1 cellular context compared by ENCODE assay signal in the genomic region with DNA sequence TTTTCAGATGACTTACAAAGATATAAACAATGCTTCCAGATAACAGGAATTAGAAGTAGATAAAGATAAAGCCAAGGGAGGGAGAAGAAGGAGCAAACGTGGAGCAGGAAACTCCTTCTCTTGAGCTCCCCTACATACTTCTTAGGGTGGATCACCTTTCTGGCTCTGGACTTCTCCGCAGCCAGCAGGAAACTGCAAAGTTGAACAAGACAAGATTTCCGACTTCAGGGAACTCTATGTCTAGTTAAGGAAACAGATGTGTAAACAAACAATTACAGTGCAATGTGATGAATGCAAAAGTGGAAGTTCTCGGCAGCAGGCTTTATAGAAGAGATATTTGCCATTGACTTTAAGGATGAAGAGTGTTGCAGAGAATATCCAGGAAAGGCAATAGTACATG.
TF ChIP-seq lines count a peak whose summit lies in the region.

No MANE protein-coding gene starts in this region.

TF ChIP-seq in HepG2, 621 proteins besides CTCF, POLR2A, EP300 and RAD21 (continued from another document):
- no peak for TF ChIP-seq ZNF383 (CRISPR knock-in tag; IDR thresholded peaks at IDR 0.05; ENCODE audit: borderline replicate concordance)
